Comparison of ENCODE assay signal across 1 cellular context in the genomic region with DNA sequence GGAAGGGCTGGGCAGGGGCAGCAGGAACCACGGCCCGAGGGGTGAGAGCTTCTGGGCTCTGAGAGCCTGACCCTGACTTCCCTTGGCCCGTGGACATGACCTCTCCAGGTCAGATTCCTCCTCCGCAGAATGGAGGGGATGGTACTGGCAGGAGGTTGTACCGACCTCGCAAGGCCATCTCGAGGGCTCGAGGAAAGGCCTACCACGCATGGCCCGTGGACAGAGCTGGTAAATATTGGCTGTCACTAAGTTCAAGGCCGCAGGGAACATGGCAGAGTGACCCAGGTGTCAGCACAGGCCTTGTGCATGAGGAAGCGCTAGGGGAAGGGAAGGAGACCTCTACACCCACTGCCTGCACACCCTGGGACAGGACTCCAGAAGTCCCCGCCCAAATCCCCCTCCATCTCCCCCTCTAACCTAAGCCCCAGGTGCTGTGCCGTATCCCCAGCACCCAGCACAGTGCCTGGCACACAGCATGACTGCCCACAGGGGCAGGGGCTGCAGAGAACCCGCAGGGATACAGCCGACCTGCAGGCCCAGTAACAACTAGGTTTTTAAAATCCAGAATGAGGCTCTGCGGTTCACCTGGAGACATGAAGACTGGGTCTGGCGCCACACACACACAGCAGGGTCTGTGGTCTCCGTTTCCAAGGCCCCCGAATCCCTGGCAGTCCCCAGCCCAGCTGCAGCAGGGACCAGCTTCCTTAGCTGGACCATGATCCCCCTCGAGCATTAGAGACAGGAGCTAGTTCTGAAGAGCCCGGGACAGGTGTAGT.
TF ChIP-seq lines count a peak whose summit lies in the region.

No MANE protein-coding gene starts in this region.

TF ChIP-seq in endothelial cell of umbilical vein, 7 proteins besides CTCF, POLR2A, EP300 and RAD21 (continued from another document):
- no peak for TF ChIP-seq JUN (IDR thresholded peaks at IDR 0.05; ENCODE audit: borderline replicate concordance, insufficient read depth, insufficient read length, low read depth)
